Comparison of ENCODE assay signal across 7 cellular contexts in genomic region chr2:42958741-42959147, GRCh38.
DNase-seq lines count a peak whose midpoint lies in the region; ATAC-seq, FAIRE-seq and TF ChIP-seq lines count a peak whose summit lies in the region.
"Not testable (repeated sequence)": the region's sequence is repeated elsewhere in the genome, so short reads cannot be mapped to it uniquely, and the experiment has no call there.

No MANE protein-coding gene starts in this region.

- not testable (repeated sequence) for H3K27ac ChIP-seq in K562 (ENCODE audit: extremely low read depth, low read depth, low read length); neural progenitor cell
- H3K27ac ChIP-seq in heart right ventricle (peak overlapping the region; percentile 69 to 93 (median 79)), lower lobe of right lung (peak overlapping the region; percentile 75), thymus (ENCODE audit: low read depth) (peak overlapping the region; percentile 64)

- H3K27me3 Mint-ChIP-seq in Calu3 (ENCODE audit: unreplicated experiment); neural progenitor cell (ENCODE audit: insufficient read depth, low read depth): not testable (repeated sequence)

- 47% methylated on average over 9 of the region's 9 CpGs for WGBS in K562 (ENCODE audit: insufficient coverage, low coverage, missing lambda C conversion rate)
- WGBS in heart right ventricle, 2 donors, result 89 to 95% methylated on average over 9 of the region's 9 CpGs
- WGBS in thymus, result 90% methylated on average over 9 of the region's 9 CpGs

- POLR2A ChIA-PET in K562 (lab: Yijun Ruan, JAX), result not testable (repeated sequence)

- DNase-seq in Calu3; K562 (ENCODE audit: extremely low read depth in 1 of 4, low spot score in 3 of 4); heart right ventricle; lower lobe of right lung; neural progenitor cell (ENCODE audit: low spot score): not testable (repeated sequence)

- H3K36me3 ChIP-seq in K562 (ENCODE audit: control insufficient read depth, insufficient read depth, low read length); heart right ventricle; lower lobe of right lung; neural progenitor cell; skeletal muscle satellite cell (ENCODE audit: insufficient read depth, low read length); thymus (ENCODE audit: control insufficient read depth, insufficient read depth): not testable (repeated sequence)

- not testable (repeated sequence) for TF ChIP-seq RAD21 in K562 (CRISPR knock-in tag; conservative IDR thresholded peaks at IDR 0.05 in 1 of 2, IDR thresholded peaks at IDR 0.05 in 1 of 2)

- H3K79me2 ChIP-seq in K562 (ENCODE audit: control insufficient read depth, insufficient read depth, low read length); neural progenitor cell (ENCODE audit: low read depth): not testable (repeated sequence)

- H3K9me3 Mint-ChIP-seq in Calu3 (ENCODE audit: low read depth, unreplicated experiment); neural progenitor cell: not testable (repeated sequence)

- CTCF ChIA-PET in Calu3 (lab: Charles Lee), result interaction anchor here (0.6 kb wide), 1 partner anchor 65 kb away, joined by 3 read pairs; no protein-coding TSS in a partner anchor
- CTCF ChIA-PET in K562 (lab: Yijun Ruan, JAX; ENCODE audit: low intra/inter-chr PET ratio), result not testable (repeated sequence)

- not testable (repeated sequence) for H3K27me3 ChIP-seq in K562 (ENCODE audit: control insufficient read depth in 2 of 2, insufficient read depth in 2 of 2, low read length in 2 of 2); heart right ventricle; lower lobe of right lung (ENCODE audit: low read depth); neural progenitor cell; skeletal muscle satellite cell (ENCODE audit: control insufficient read depth, insufficient read depth, low read length); thymus (ENCODE audit: control insufficient read depth, insufficient read depth)

- H3K4me1 ChIP-seq in K562 (replicated peaks in 1 of 2; ENCODE audit: control insufficient read depth in 2 of 2, insufficient read depth in 2 of 2, low read length in 2 of 2) (peaks cover 0 to 16% of the 10 kb centered on the region in 2 experiments; a peak in 2 of 5 replicates), heart right ventricle (peaks cover 38 to 85% (median 69%) of the 10 kb centered on the region in 9 donors), lower lobe of right lung (peaks cover 56% of the 10 kb centered on the region), neural progenitor cell (peaks cover 40% of the 10 kb centered on the region), skeletal muscle satellite cell (ENCODE audit: control insufficient read depth, insufficient read depth, low read length) (peaks cover 49% of the 10 kb centered on the region), thymus (ENCODE audit: control insufficient read depth, insufficient read depth, low read length) (peaks cover 37% of the 10 kb centered on the region)

- not testable (repeated sequence) for H4K20me1 ChIP-seq in K562 (replicated peaks; ENCODE audit: control insufficient read depth, insufficient read depth, low read length); neural progenitor cell (ENCODE audit: low read depth)

- not testable (repeated sequence) for H3K9me1 ChIP-seq in K562 (ENCODE audit: control insufficient read depth, insufficient read depth, low read length)

- peaks cover 30% of the 10 kb centered on the region for H3F3A ChIP-seq in neural progenitor cell (ENCODE audit: low read depth)

- H3K4me1 Mint-ChIP-seq in Calu3 (ENCODE audit: low read depth, unreplicated experiment) (peaks cover 40% of the 10 kb centered on the region), neural progenitor cell (peaks cover 42% of the 10 kb centered on the region)

- TF ChIP-seq POLR2A in K562 (conservative IDR thresholded peaks at IDR 0.05), result not testable (repeated sequence)

- H3K9me3 ChIP-seq in K562 (replicated peaks; ENCODE audit: control insufficient read depth, insufficient read depth, low read depth, low read length); heart right ventricle; lower lobe of right lung; neural progenitor cell (ENCODE audit: low read depth); skeletal muscle satellite cell (replicated peaks; ENCODE audit: low read length); thymus (ENCODE audit: control insufficient read depth): not testable (repeated sequence)

- TF ChIP-seq EP300 in K562 (IDR thresholded peaks at IDR 0.05; ENCODE audit: low read length), result not testable (repeated sequence)

- H3K27ac Mint-ChIP-seq in Calu3 (ENCODE audit: unreplicated experiment), result peak overlapping the region; percentile 41
- not testable (repeated sequence) for H3K27ac Mint-ChIP-seq in neural progenitor cell

- not testable (repeated sequence) for H3K4me3 ChIP-seq in K562; heart right ventricle; lower lobe of right lung; neural progenitor cell; skeletal muscle satellite cell (ENCODE audit: low read length); thymus (ENCODE audit: low read length)

- not testable (repeated sequence) for FAIRE-seq in K562 (lab: Jason Lieb, UNC)

- not testable (repeated sequence) for H3K4me3 Mint-ChIP-seq in Calu3 (ENCODE audit: low read depth, unreplicated experiment); neural progenitor cell

- in situ Hi-C loops in K562 (cut with MboI), result not testable (repeated sequence)

- intact Hi-C loops in Calu3 (cut with micrococcal nuclease; ENCODE audit: unreplicated experiment); K562 (cut with micrococcal nuclease): not testable (repeated sequence)
- intact Hi-C loops in heart right ventricle (cut with DNase I) (loop anchor here in 1 of 10 donors (10.0 kb wide), 1 partner anchor 616 kb away; no protein-coding TSS in a partner anchor), lower lobe of right lung (cut with DNase I) (loop anchor here (10.0 kb wide), 1 partner anchor 526 kb away; no protein-coding TSS in a partner anchor)

- not testable (repeated sequence) for ATAC-seq in K562, heart right ventricle, lower lobe of right lung

- BruUV-seq in Calu3 (replicated peaks; lab: Mats Ljungman, UMichigan); K562 (replicated peaks; lab: Mats Ljungman, UMichigan): not testable (repeated sequence)

- H3K9ac ChIP-seq in K562 (ENCODE audit: insufficient read depth in 1 of 2, low read depth in 2 of 2, low read length in 2 of 2) (peak overlapping the region in 1 of 2 experiments; percentile 54; a peak in 1 of 4 replicates), skeletal muscle satellite cell (ENCODE audit: low read depth, low read length) (peak overlapping the region; percentile 3)
- not testable (repeated sequence) for H3K9ac ChIP-seq in neural progenitor cell

- H3K36me3 Mint-ChIP-seq in Calu3 (ENCODE audit: insufficient read depth, unreplicated experiment); neural progenitor cell: not testable (repeated sequence)

- TF ChIP-seq CTCF in Calu3 (IDR thresholded peaks at IDR 0.05; ENCODE audit: unreplicated experiment); K562 (IDR thresholded peaks at IDR 0.05 in 2 of 3, conservative IDR thresholded peaks at IDR 0.05 in 1 of 3; ENCODE audit: insufficient read depth in 2 of 3, low read depth in 1 of 3, low read length in 3 of 3); heart right ventricle (IDR thresholded peaks at IDR 0.05); lower lobe of right lung (IDR thresholded peaks at IDR 0.05); neural progenitor cell (IDR thresholded peaks at IDR 0.05): not testable (repeated sequence)

- not testable (repeated sequence) for H2AFZ ChIP-seq in K562 (ENCODE audit: low read depth, low read length)
- H2AFZ ChIP-seq in neural progenitor cell (replicated peaks), result peak overlapping the region; percentile 52

- not testable (repeated sequence) for H3K4me2 ChIP-seq in K562 (ENCODE audit: insufficient read depth, low read length); neural progenitor cell; skeletal muscle satellite cell (ENCODE audit: low read length)

TF ChIP-seq in K562, 482 proteins besides CTCF, POLR2A, EP300 and RAD21:
- 0 out of 2 replicates have a peak, but pooled peaks have one; percentile 13 for TF ChIP-seq EGR1 (conservative IDR thresholded peaks at IDR 0.05)
